19 cellular contexts compared by ENCODE assay signal in genomic region chr5:146710348-146710747, GRCh38.
"Had no signal": no experiment of that assay in that cellular context is flagged by ENCODE, and none has a peak within 500 bp of the region (broad histone marks: within the 10 kb centered on the region; RNA-seq: fewer than 3 reads in every experiment).

No MANE protein-coding gene starts in this region.

- ATAC-seq: effector memory CD8-positive, alpha-beta T cell; heart left ventricle; naive thymus-derived CD8-positive, alpha-beta T cell; psoas muscle; sciatic nerve; stimulated activated naive B cell treated with anti-CD40 and anti-IgM and Interleukin-4, amounts not matched to agents 10 μg/mL and 1 μg/mL and 100 μg/mL, for 72 hours; stimulated activated naive CD8-positive, alpha-beta T cell treated with anti-CD3 and anti-CD28 coated beads, Interleukin-15, amount 100 ng/mL, for 72 hours had no signal

- H3K27ac ChIP-seq: heart left ventricle, neutrophil, psoas muscle, spleen, thoracic aorta, transverse colon had no signal

- DNase-seq: effector memory CD8-positive, alpha-beta T cell; erythroblast; foreskin melanocyte; heart left ventricle; hippocampal formation; kidney glomerular epithelial cell; naive thymus-derived CD8-positive, alpha-beta T cell; psoas muscle; retina; spleen; stimulated activated CD4-positive, alpha-beta T cell treated with anti-CD3 and anti-CD28 coated beads, Interleukin-15, amount 100 ng/mL, for 24 hours; stimulated activated CD4-positive, alpha-beta T cell treated with anti-CD3 and anti-CD28 coated beads, Interleukin-1b, Interleukin-23, amount 100 ng/mL, for 48 hours; stimulated activated CD4-positive, alpha-beta T cell treated with anti-CD3 and anti-CD28 coated beads, Interleukin-4, amount 100 ng/mL, for 4 hours; stimulated activated naive B cell treated with anti-CD40 and anti-IgM and Interleukin-4, amounts not matched to agents 10 μg/mL and 1 μg/mL and 100 μg/mL, for 72 hours; stimulated activated naive CD8-positive, alpha-beta T cell treated with anti-CD3 and anti-CD28 coated beads, Interleukin-15, amount 100 ng/mL, for 72 hours; transverse colon had no signal
